Comparison of ENCODE assay signal across 9 cellular contexts in genomic region chrX:140701480-140701879, GRCh38. TPM values are rescaled to one million over a fixed set of nuclear protein-coding genes. Genes with fewer than 3 reads are reported as not detected.
DNase-seq lines count a peak whose midpoint lies in the region; ATAC-seq and TF ChIP-seq lines count a peak whose summit lies in the region.
"Had no signal": no experiment of that assay in that cellular context is flagged by ENCODE, and none has a peak within 500 bp of the region (broad histone marks: within the 10 kb centered on the region; RNA-seq: fewer than 3 reads in every experiment).

No MANE protein-coding gene starts in this region.

- intact Hi-C loops in left colon (cut with DNase I, micrococcal nuclease), result no loop called here

- peak; percentile 3 for DNase-seq in stimulated activated CD4-positive, alpha-beta T cell treated with anti-CD3 and anti-CD28 coated beads, Interleukin-4, amount 100 ng/mL, for 24 hours
- DNase-seq in stimulated activated CD4-positive, alpha-beta T cell treated with anti-CD3 and anti-CD28 coated beads, Interleukin-2, amount 100 ng/mL, for 24 hours, result no peak
- DNase-seq in NCI-H524 treated with DMSO at 0.1 percent for 48 hours (lab: John Stamatoyannopoulos, UW), result peak; percentile 20
- DNase-seq in fibroblast of pulmonary artery (ENCODE audit: low read depth), result peak; percentile 62
- no peak for DNase-seq in T-helper 1 cell
- no peak for DNase-seq in GM10248 (ENCODE audit: extremely low spot score)
- no peak for DNase-seq in left colon
- no peak for DNase-seq in activated naive CD4-positive, alpha-beta T cell treated with anti-CD3 and anti-CD28 coated beads, Interleukin-2, amount 50 U/mL, for 16 hours
- DNase-seq: glutamatergic neuron had no signal

- POLR2A ChIA-PET in GM10248 (lab: Yijun Ruan, JAX), result interaction anchor here (0.7 kb wide), 1 partner anchor 1569 kb away, joined by 5 read pairs; no protein-coding TSS in a partner anchor

- ATAC-seq in left colon, result no peak

- TF ChIP-seq CTCF in fibroblast of pulmonary artery (IDR thresholded peaks at IDR 0.05; ENCODE audit: low read length, missing control alignments), result peak; percentile 43
- TF ChIP-seq CTCF in GM10248 (IDR thresholded peaks at IDR 0.05; ENCODE audit: control extremely low read depth, extremely low read depth, low read depth, missing control alignments), result no peak

- no peak overlapping the region for H3K4me3 ChIP-seq in fibroblast of pulmonary artery (replicated peaks; ENCODE audit: low read depth, low read length)

- CTCF ChIA-PET in GM10248 (lab: Yijun Ruan, JAX), result interaction anchor here (0.6 kb wide), 1 partner anchor 32 kb away, joined by 3 read pairs; no protein-coding TSS in a partner anchor

RNA-seq across cellular contexts. Expression of gene LINC00632, which starts 8.1 kb away (rescaled TPM):
- 10 to 100 TPM; 32.1 to 72.8 TPM for total RNA-seq in left colon

Comparison
In these comparisons a context has a peak if more than half of its experiments do, and no peak if none do; other contexts are left out.
1. DNase-seq: peak in stimulated activated CD4-positive, alpha-beta T cell treated with anti-CD3 and anti-CD28 coated beads, Interleukin-4, amount 100 ng/mL, for 24 hours (single experiment), NCI-H524 treated with DMSO at 0.1 percent for 48 hours (single experiment) and fibroblast of pulmonary artery (single experiment); none in stimulated activated CD4-positive, alpha-beta T cell treated with anti-CD3 and anti-CD28 coated beads, Interleukin-2, amount 100 ng/mL, for 24 hours (0 of 2), T-helper 1 cell (0 of 5), GM10248 (single experiment), left colon (0 of 2) and activated naive CD4-positive, alpha-beta T cell treated with anti-CD3 and anti-CD28 coated beads, Interleukin-2, amount 50 U/mL, for 16 hours (single experiment).